19 cellular contexts compared by ENCODE assay signal in genomic region chr12:2243275-2243674, GRCh38.
DNase-seq lines count a peak whose midpoint lies in the region; ATAC-seq, FAIRE-seq and TF ChIP-seq lines count a peak whose summit lies in the region.
"Had no signal": no experiment of that assay in that cellular context is flagged by ENCODE, and none has a peak within 500 bp of the region (broad histone marks: within the 10 kb centered on the region; RNA-seq: fewer than 3 reads in every experiment).

No MANE protein-coding gene starts in this region.

- no peak for DNase-seq in activated naive CD4-positive, alpha-beta T cell treated with anti-CD3 and anti-CD28 coated beads, Interleukin-2, amount 50 U/mL, for 72 hours (ENCODE audit: low spot score in 2 of 2)
- DNase-seq in activated naive CD4-positive, alpha-beta T cell treated with Interleukin-2 at 50 U/mL for 16 hours, result no peak
- DNase-seq in RCC 7860 (ENCODE audit: low spot score), result peak; percentile 76
- no peak for DNase-seq in hepatocyte (ENCODE audit: low spot score)
- no peak for DNase-seq in smooth muscle cell (lab: John Stamatoyannopoulos, UW; ENCODE audit: unreplicated experiment)
- DNase-seq in NCI-H526 (lab: John Stamatoyannopoulos, UW), result no peak
- no peak for DNase-seq in NCI-H524 treated with DMSO at 0.1 percent for 48 hours (lab: John Stamatoyannopoulos, UW)
- no peak for DNase-seq in activated CD8-positive, alpha-beta memory T cell treated with anti-CD3 and anti-CD28 coated beads, Interleukin-2, amount 10 ng/mL, durations not matched to agents 7 days and 5 days
- DNase-seq: activated CD8-positive, alpha-beta memory T cell treated with anti-CD3 and anti-CD28 coated beads, Interleukin-2, amount 50 U/mL, for 48 hours; activated naive CD4-positive, alpha-beta T cell treated with anti-CD3 and anti-CD28 coated beads for 36 hours; DMS53; head of caudate nucleus; Kasumi-1; NCI-H1436; T-helper 17 cell had no signal

- H3K9me3 Mint-ChIP-seq in activated naive CD4-positive, alpha-beta T cell treated with anti-CD3 and anti-CD28 coated beads, Interleukin-2, amount 50 U/mL, for 72 hours, result no peaks in the 10 kb centered on the region
- H3K9me3 Mint-ChIP-seq in activated CD8-positive, alpha-beta memory T cell treated with anti-CD3 and anti-CD28 coated beads, Interleukin-2, amount 10 ng/mL, durations not matched to agents 7 days and 5 days (ENCODE audit: low read depth), result no peaks in the 10 kb centered on the region
- H3K9me3 Mint-ChIP-seq: activated naive CD4-positive, alpha-beta T cell treated with anti-CD3 and anti-CD28 coated beads for 36 hours; brain; stimulated activated memory B cell treated with anti-CD40 and anti-IgM and Interleukin-4, amounts not matched to agents 10 μg/mL and 1 μg/mL and 100 μg/mL, for 72 hours had no signal

- H4K20me1 ChIP-seq in hepatocyte (ENCODE audit: insufficient read depth, poor library complexity, severe bottlenecking), result no peaks in the 10 kb centered on the region
- no peaks in the 10 kb centered on the region for H4K20me1 ChIP-seq in smooth muscle cell (ENCODE audit: low read depth)

- CTCF ChIA-PET in activated CD8-positive, alpha-beta memory T cell treated with anti-CD3 and anti-CD28 coated beads, Interleukin-2, amount 10 ng/mL, durations not matched to agents 7 days and 5 days (lab: Charles Lee), result no interaction called here

- H3K4me2 ChIP-seq in hepatocyte (no peak overlapping the region), smooth muscle cell (no peak overlapping the region)
- H3K4me2 ChIP-seq: A549 had no signal

- H3K4me1 ChIP-seq in hepatocyte (ENCODE audit: insufficient read depth), result peaks cover 24% of the 10 kb centered on the region
- H3K4me1 ChIP-seq in smooth muscle cell (ENCODE audit: low read depth), result peaks cover 22% of the 10 kb centered on the region
- H3K4me1 ChIP-seq: A549 had no signal

- peak overlapping the region; percentile 40 for H3K9ac ChIP-seq in smooth muscle cell (ENCODE audit: low read depth)

- FAIRE-seq in RCC 7860 (lab: Jason Lieb, UNC), result no peak
- FAIRE-seq: A549 had no signal

- ATAC-seq in activated naive CD4-positive, alpha-beta T cell treated with anti-CD3 and anti-CD28 coated beads, Interleukin-2, amount 50 U/mL, for 72 hours, result peak; percentile 36 to 40
- no peak for ATAC-seq in activated CD8-positive, alpha-beta memory T cell treated with anti-CD3 and anti-CD28 coated beads, Interleukin-2, amount 10 ng/mL, durations not matched to agents 7 days and 5 days
- ATAC-seq: A549; activated CD4-positive, CD25-positive, alpha-beta regulatory T cell treated with anti-CD3 and anti-CD28 coated beads, Interleukin-2, amount 50 U/mL, for 24 hours; stimulated activated memory B cell treated with anti-CD40 and anti-IgM and Interleukin-4, amounts not matched to agents 10 μg/mL and 1 μg/mL and 100 μg/mL, for 72 hours; T-helper 17 cell had no signal

- H3F3A ChIP-seq in smooth muscle cell (ENCODE audit: low read depth), result peaks cover 10% of the 10 kb centered on the region

- H3K27me3 ChIP-seq in hepatocyte (no peaks in the 10 kb centered on the region), smooth muscle cell (ENCODE audit: low read depth) (no peaks in the 10 kb centered on the region)

- no peak overlapping the region for H3K4me3 Mint-ChIP-seq in activated CD8-positive, alpha-beta memory T cell treated with anti-CD3 and anti-CD28 coated beads, Interleukin-2, amount 10 ng/mL, durations not matched to agents 7 days and 5 days
- H3K4me3 Mint-ChIP-seq: activated naive CD4-positive, alpha-beta T cell treated with anti-CD3 and anti-CD28 coated beads for 36 hours; stimulated activated memory B cell treated with anti-CD40 and anti-IgM and Interleukin-4, amounts not matched to agents 10 μg/mL and 1 μg/mL and 100 μg/mL, for 72 hours; T-helper 17 cell had no signal

- H3K4me1 Mint-ChIP-seq in activated CD8-positive, alpha-beta memory T cell treated with anti-CD3 and anti-CD28 coated beads, Interleukin-2, amount 10 ng/mL, durations not matched to agents 7 days and 5 days, result no peaks in the 10 kb centered on the region

- no peak for TF ChIP-seq CTCF in hepatocyte (IDR thresholded peaks at IDR 0.05; ENCODE audit: poor library complexity)
- no peak for TF ChIP-seq CTCF in smooth muscle cell (IDR thresholded peaks at IDR 0.05; ENCODE audit: borderline replicate concordance, insufficient read depth, poor library complexity, severe bottlenecking)

- H3K27ac Mint-ChIP-seq in activated naive CD4-positive, alpha-beta T cell treated with anti-CD3 and anti-CD28 coated beads, Interleukin-2, amount 50 U/mL, for 72 hours, result no peak overlapping the region
- H3K27ac Mint-ChIP-seq in activated CD8-positive, alpha-beta memory T cell treated with anti-CD3 and anti-CD28 coated beads, Interleukin-2, amount 10 ng/mL, durations not matched to agents 7 days and 5 days, result no peak overlapping the region
- H3K27ac Mint-ChIP-seq: activated naive CD4-positive, alpha-beta T cell treated with anti-CD3 and anti-CD28 coated beads for 36 hours; stimulated activated memory B cell treated with anti-CD40 and anti-IgM and Interleukin-4, amounts not matched to agents 10 μg/mL and 1 μg/mL and 100 μg/mL, for 72 hours; T-helper 17 cell had no signal

- no peaks in the 10 kb centered on the region for H3K9me2 ChIP-seq in hepatocyte (replicated peaks; ENCODE audit: insufficient read depth)

- H3K4me3 ChIP-seq in hepatocyte (no peak overlapping the region), smooth muscle cell (no peak overlapping the region)
- H3K4me3 ChIP-seq: A549 had no signal

- 100% methylated on average over 2 of the region's 2 CpGs for WGBS in hepatocyte (ENCODE audit: low lambda C conversion rate, missing lambda C conversion rate)
- 87% methylated on average over 2 of the region's 2 CpGs for WGBS in smooth muscle cell (ENCODE audit: low lambda C conversion rate)

- H3K9me3 ChIP-seq in hepatocyte (ENCODE audit: low read depth) (no peaks in the 10 kb centered on the region), smooth muscle cell (replicated peaks; ENCODE audit: low read depth) (no peaks in the 10 kb centered on the region)
- H3K9me3 ChIP-seq: A549 had no signal

- H3K36me3 ChIP-seq in hepatocyte (replicated peaks; ENCODE audit: insufficient read depth, low read depth) (no peaks in the 10 kb centered on the region), smooth muscle cell (ENCODE audit: low read depth) (no peaks in the 10 kb centered on the region)

- no peaks in the 10 kb centered on the region for H3K36me3 Mint-ChIP-seq in activated naive CD4-positive, alpha-beta T cell treated with anti-CD3 and anti-CD28 coated beads, Interleukin-2, amount 50 U/mL, for 72 hours
- no peaks in the 10 kb centered on the region for H3K36me3 Mint-ChIP-seq in activated CD8-positive, alpha-beta memory T cell treated with anti-CD3 and anti-CD28 coated beads, Interleukin-2, amount 10 ng/mL, durations not matched to agents 7 days and 5 days
- H3K36me3 Mint-ChIP-seq: brain; stimulated activated memory B cell treated with anti-CD40 and anti-IgM and Interleukin-4, amounts not matched to agents 10 μg/mL and 1 μg/mL and 100 μg/mL, for 72 hours had no signal

- peak overlapping the region; percentile 60 for H3K27ac ChIP-seq in hepatocyte
- H3K27ac ChIP-seq in smooth muscle cell (ENCODE audit: low read depth), result no peak overlapping the region
- H3K27ac ChIP-seq: A549 had no signal

- no peaks in the 10 kb centered on the region for H3K79me2 ChIP-seq in hepatocyte
- H3K79me2 ChIP-seq in smooth muscle cell (ENCODE audit: low read depth), result no peaks in the 10 kb centered on the region

- H2AFZ ChIP-seq in hepatocyte, result no peak overlapping the region
- H2AFZ ChIP-seq in smooth muscle cell (ENCODE audit: low read depth), result no peak overlapping the region

- H3K27me3 Mint-ChIP-seq in activated CD8-positive, alpha-beta memory T cell treated with anti-CD3 and anti-CD28 coated beads, Interleukin-2, amount 10 ng/mL, durations not matched to agents 7 days and 5 days, result peaks cover 7% of the 10 kb centered on the region
- H3K27me3 Mint-ChIP-seq: brain; stimulated activated memory B cell treated with anti-CD40 and anti-IgM and Interleukin-4, amounts not matched to agents 10 μg/mL and 1 μg/mL and 100 μg/mL, for 72 hours had no signal
